ENCODE assay signal across 8 cellular contexts in genomic region chr15:50876989-50877360, GRCh38. TPM values are rescaled to one million over a fixed set of nuclear protein-coding genes. Genes with fewer than 3 reads are reported as not detected.
A peak's percentile ranks its signal among the peaks of the same experiment; 100 is the strongest.
DNase-seq lines count a peak whose midpoint lies in the region; ATAC-seq, FAIRE-seq and TF ChIP-seq lines count a peak whose summit lies in the region.

No MANE protein-coding gene starts in this region.

- no peak overlapping the region for H3K4me3 ChIP-seq in lower leg skin (ENCODE audit: low read depth, poor library complexity, severe bottlenecking)

- peak; percentile 93 for FAIRE-seq in H54 (lab: Jason Lieb, UNC)

- intact Hi-C loops in lower leg skin (cut with DNase I; ENCODE audit: low total_unique reads), result loop anchor here (5.0 kb wide), 1 partner anchor 195 kb away; no protein-coding TSS in a partner anchor

- peak in 1 of 3 donors; percentile 95 for TF ChIP-seq CTCF in lower leg skin (IDR thresholded peaks at IDR 0.05)

- ATAC-seq in GM19463 (IDR thresholded peaks at IDR 0.05; ENCODE audit: unreplicated experiment), result no peak

- no peak for TF ChIP-seq POLR2A in H54 (IDR thresholded peaks at IDR 0.05; ENCODE audit: low read depth, low read length)
- no peak for TF ChIP-seq POLR2A in lower leg skin (IDR thresholded peaks at IDR 0.05)

- WGBS in lower leg skin, 2 donors, result 0 to 1% methylated on average over 8 of the region's 8 CpGs

- DNase-seq in AG08396 (ENCODE audit: low spot score) (peak; percentile 77), H54 (ENCODE audit: insufficient read length, low spot score) (peak; percentile 12), NCI-H460 (ENCODE audit: extremely low read depth, low read depth) (peak; percentile 92), dermis blood vessel endothelial cell (peak; percentile 90), lower leg skin (ENCODE audit: low spot score in 2 of 2) (peak; percentile 84 to 91)
- peak; percentile 57 for DNase-seq in activated CD4-positive, alpha-beta T cell treated with anti-CD3 and anti-CD28 coated beads, Interleukin-2, amount 50 U/mL, for 1 hour
- DNase-seq in stimulated activated CD4-positive, alpha-beta T cell treated with anti-CD3 and anti-CD28 coated beads, Interleukin-4, amount 100 ng/mL, for 1 hour, result peak; percentile 42

RNA-seq across cellular contexts. Expression of gene AP4E1, which starts 31.5 kb away (rescaled TPM):
- 11.8 and 12.5 TPM in 2 replicates for total RNA-seq in NCI-H460 (2014; rRNA removed; shearing (Covaris generic))
- polyA plus RNA-seq in NCI-H460 (2014; cell fraction: nucleus; rRNA removed), result 8.3 and 8.4 TPM in 2 replicates
- total RNA-seq in dermis blood vessel endothelial cell (12.3 and 14.4 TPM in 2 replicates), lower leg skin (10 to 100 TPM; 13.6 to 18.2 (median 15.2) TPM)

Comparison
In these comparisons a context has a peak if more than half of its experiments do, and no peak if none do; other contexts are left out.
1. DNase-seq: peak in every context shown above with its lines; median percentile 92 in NCI-H460; 90 in dermis blood vessel endothelial cell; 88 in lower leg skin; 77 in AG08396; 57 in activated CD4-positive, alpha-beta T cell treated with anti-CD3 and anti-CD28 coated beads, Interleukin-2, amount 50 U/mL, for 1 hour; 42 in stimulated activated CD4-positive, alpha-beta T cell treated with anti-CD3 and anti-CD28 coated beads, Interleukin-4, amount 100 ng/mL, for 1 hour; 12 in H54.